21 cellular contexts compared by ENCODE assay signal in genomic region chr1:206518743-206519142, GRCh38. TPM values are rescaled to one million over a fixed set of nuclear protein-coding genes. Genes with fewer than 3 reads are reported as not detected.
DNase-seq lines count a peak whose midpoint lies in the region; FAIRE-seq and TF ChIP-seq lines count a peak whose summit lies in the region.
"Had no signal": no experiment of that assay in that cellular context is flagged by ENCODE, and none has a peak within 500 bp of the region (broad histone marks: within the 10 kb centered on the region; RNA-seq: fewer than 3 reads in every experiment).

No MANE protein-coding gene starts in this region.

- no peak overlapping the region for H3K18ac ChIP-seq in H1 (ENCODE audit: extremely low read depth, low read length)

- H4K5ac ChIP-seq in H1 (ENCODE audit: insufficient read length, low read depth, low read length), result no peak overlapping the region

- WGBS in H1 (ENCODE audit: extremely low coverage in 1 of 2, insufficient coverage in 1 of 2, insufficient read length in 1 of 2, insufficient replicate concordance in 2 of 2, low coverage in 1 of 2, low lambda C conversion rate in 2 of 2, missing lambda C conversion rate in 1 of 2), 2 experiments, result 93% methylated on average over 6 of the region's 6 CpGs; no CpG with 5 or more reads in 1 of the 2 experiments

- DNase-seq in NCI-H82 (lab: John Stamatoyannopoulos, UW) (peak; percentile 39), NCI-H82 treated with DMSO at 0.1 percent for 48 hours (lab: John Stamatoyannopoulos, UW; ENCODE audit: unreplicated experiment) (no peak), H1 (ENCODE audit: low read depth in 1 of 2, low spot score in 2 of 2) (no peak), posterior vena cava (ENCODE audit: low spot score) (peak; percentile 43), inferior parietal cortex (ENCODE audit: extremely low spot score) (no peak), NCI-H524 (lab: John Stamatoyannopoulos, UW) (no peak), ACHN (no peak), D721Med (ENCODE audit: insufficient read length, low spot score) (no peak)
- DNase-seq: 8988T; CD4-positive, CD25-positive, alpha-beta regulatory T cell; HFFc6; NCI-H1048; NCI-H1417; NCI-H1694; NCI-H2029 treated with DMSO at 0.1 percent for 48 hours; NCI-H748 treated with DMSO at 0.1 percent for 48 hours; RPMI8226; SHP77 treated with DMSO at 0.1 percent for 48 hours had no signal

- no peak overlapping the region for H2AFZ ChIP-seq in H1 (ENCODE audit: low read length)
- H2AFZ ChIP-seq: GM23338 had no signal

- no peak overlapping the region for H4K8ac ChIP-seq in H1 (ENCODE audit: extremely low read depth, insufficient read depth, low read length)

- no peak overlapping the region for H2BK15ac ChIP-seq in H1 (ENCODE audit: low read length)

- no peaks in the 10 kb centered on the region for H3K79me2 ChIP-seq in H1 (ENCODE audit: control insufficient read depth in 1 of 2, insufficient read depth in 2 of 2, low read length in 2 of 2)

- no peak for TF ChIP-seq CTCF in H1 (IDR thresholded peaks at IDR 0.05; ENCODE audit: control extremely low read depth in 1 of 3, insufficient read depth in 1 of 3, low read depth in 1 of 3, low read length in 3 of 3)
- no peak for TF ChIP-seq CTCF in D721Med (IDR thresholded peaks at IDR 0.05; ENCODE audit: insufficient read depth, missing control alignments)

- H3K4me2 ChIP-seq in H1 (ENCODE audit: insufficient read depth in 1 of 2, low read depth in 2 of 2, low read length in 2 of 2), result no peak overlapping the region
- H3K4me2 ChIP-seq: BLaER1, GM23338 had no signal

- TF ChIP-seq POLR2A in H1 (IDR thresholded peaks at IDR 0.05; ENCODE audit: control extremely low read depth in 1 of 2, low read depth in 2 of 2, low read length in 2 of 2), result no peak

- H2BK5ac ChIP-seq in H1 (ENCODE audit: low read depth, low read length), result no peak overlapping the region

- no peak overlapping the region for H2AK5ac ChIP-seq in H1 (ENCODE audit: low read depth, low read length)

- no peak overlapping the region for H3K56ac ChIP-seq in H1 (replicated peaks; ENCODE audit: insufficient read length, low read depth, low read length)

- POLR2A ChIA-PET in H1 (lab: Charles Lee; ENCODE audit: partially characterized antibody), result interaction anchor here (0.8 kb wide), 1 partner anchor 12 kb away, joined by 4 read pairs; the partner anchor contains the start of gene RASSF5

- no peaks in the 10 kb centered on the region for H3K23me2 ChIP-seq in H1 (ENCODE audit: low read depth, low read length)

- no peaks in the 10 kb centered on the region for H3K36me3 ChIP-seq in H1 (ENCODE audit: control insufficient read depth in 2 of 4, insufficient read depth in 4 of 4, low read length in 3 of 4)
- H3K36me3 ChIP-seq: HAP-1 had no signal

- no peak overlapping the region for H2BK120ac ChIP-seq in H1 (replicated peaks; ENCODE audit: low read depth, low read length)

- in situ Hi-C loops in ACHN (cut with HindIII; ENCODE audit: low pct_ligation_motif_present, low pct_unique_long_range_greater_than_20kb, low sequenced_read_pairs), result no loop called here

- H3K27me3 ChIP-seq in H1 (replicated peaks in 1 of 4; ENCODE audit: control insufficient read depth in 3 of 4, extremely low read depth in 1 of 4, insufficient read depth in 3 of 4, low read length in 3 of 4), result no peaks in the 10 kb centered on the region
- H3K27me3 ChIP-seq: BLaER1 had no signal

- CTCF ChIA-PET in H1 (lab: Charles Lee; ENCODE audit: partially characterized antibody), result interaction anchor here (1.0 to 5.8 kb wide), 9 partner anchors 10 to 146 kb away, joined by 3 to 29 read pairs (median 10); partner anchors contain the start of gene RASSF5

- no peak overlapping the region for H3K27ac ChIP-seq in H1 (ENCODE audit: low read depth, low read length)
- H3K27ac ChIP-seq: BLaER1 had no signal

- H3K9me3 ChIP-seq in H1 (ENCODE audit: insufficient read depth in 2 of 2, low read depth in 1 of 2, low read length in 1 of 2), result no peaks in the 10 kb centered on the region
- H3K9me3 ChIP-seq: BLaER1, HAP-1 had no signal

- H4K20me1 ChIP-seq in H1 (replicated peaks in 1 of 2; ENCODE audit: control insufficient read depth in 1 of 2, insufficient read depth in 2 of 2, low read length in 2 of 2), result peaks cover 0 to 2% of the 10 kb centered on the region in 2 experiments

- H3K4me1 ChIP-seq in H1 (replicated peaks in 1 of 4; ENCODE audit: control insufficient read depth in 3 of 4, insufficient read depth in 4 of 4, low read length in 3 of 4), result no peaks in the 10 kb centered on the region
- H3K4me1 ChIP-seq: HAP-1 had no signal

- FAIRE-seq in H1 (lab: Jason Lieb, UNC), result no peak
- FAIRE-seq in D721Med (lab: Jason Lieb, UNC), result no peak

- intact Hi-C loops in posterior vena cava (cut with DNase I), result loop anchor here in 1 of 2 donors (5.0 kb wide), 1 partner anchor 1594 kb away; no protein-coding TSS in a partner anchor

- H3K4ac ChIP-seq in H1 (replicated peaks; ENCODE audit: insufficient read length, low read depth, low read length), result no peak overlapping the region

- no peak for TF ChIP-seq RAD21 in H1 (IDR thresholded peaks at IDR 0.05 in 1 of 2, conservative IDR thresholded peaks at IDR 0.05 in 1 of 2; ENCODE audit: low read depth in 2 of 2, low read length in 2 of 2)

- H3K9ac ChIP-seq in H1 (replicated peaks in 1 of 4; ENCODE audit: extremely low read depth in 1 of 4, low read depth in 3 of 4, low read length in 3 of 4), result no peak overlapping the region
- H3K9ac ChIP-seq: BLaER1 had no signal

- H4K91ac ChIP-seq in H1 (replicated peaks; ENCODE audit: insufficient read length, low read length), result no peak overlapping the region

- TF ChIP-seq EP300 in H1 (IDR thresholded peaks at IDR 0.05; ENCODE audit: borderline replicate concordance in 1 of 2, low read depth in 2 of 2, low read length in 2 of 2), result no peak

- no peak overlapping the region for H3K23ac ChIP-seq in H1 (ENCODE audit: insufficient read length)

- H3K4me3 ChIP-seq in H1 (ENCODE audit: extremely low read depth in 1 of 4, insufficient read depth in 2 of 4, low read depth in 3 of 4, low read length in 4 of 4), result no peak overlapping the region
- H3K4me3 ChIP-seq: BLaER1, GM23338, HAP-1 had no signal

- H2BK12ac ChIP-seq in H1 (ENCODE audit: low read depth, low read length), result no peak overlapping the region

- no peak overlapping the region for H2BK20ac ChIP-seq in H1 (ENCODE audit: low read length)

- H3K14ac ChIP-seq in H1 (ENCODE audit: insufficient read length), result no peak overlapping the region

- H3K79me1 ChIP-seq in H1 (ENCODE audit: low read depth, low read length), result no peaks in the 10 kb centered on the region

TF ChIP-seq in H1, 55 proteins besides CTCF, POLR2A, EP300 and RAD21:
- TF ChIP-seq RFX5 (IDR thresholded peaks at IDR 0.05; ENCODE audit: borderline replicate concordance, low read depth, low read length) (no peak), BACH1 (IDR thresholded peaks at IDR 0.05; ENCODE audit: low read length) (peak; percentile 52; the same call in 1 of the 2 replicates), MAFK (IDR thresholded peaks at IDR 0.05; ENCODE audit: low read depth, low read length) (peak; percentile 70; the same call in 1 of the 2 replicates)
TF ChIP-seq in H1: peak in this region for 2.

RNA-seq across cellular contexts. Expression of gene RASSF5, which starts 11.4 kb away (rescaled TPM):
- 1.8 and 2.3 TPM in 2 replicates for total RNA-seq in H1 (2021; fragmentation: NEBNext Ultra II Directional; extraction: Animal tissue kit (Norgen Biotek cat#: 25700))
- polyA plus RNA-seq in H1 (2011; rRNA removed), result 0.82 and 1.2 TPM in 2 replicates
- polyA plus RNA-seq in H1 (2011; cell fraction: cytosol; rRNA removed), result 1.00 TPM
- polyA plus RNA-seq in H1 (2011; cell fraction: nucleus; rRNA removed), result 3.0 TPM
- polyA plus RNA-seq in H1 (2012, experiment 1 of 2), result 0.83 to 1.0 TPM (median 1.0 TPM) in 4 replicates
- 0.83 TPM for polyA plus RNA-seq in H1 (2012, experiment 2 of 2)
- polyA plus RNA-seq in H1 (2013, experiment 1 of 2), result 1.3 TPM
- polyA plus RNA-seq in H1 (2013, experiment 2 of 2), result 1.7 TPM
- polyA minus RNA-seq in H1 (2011; rRNA and poly(A)+ RNA removed), result 0.95 and 2.3 TPM in 2 replicates
- polyA minus RNA-seq in H1 (2011; cell fraction: cytosol; rRNA and poly(A)+ RNA removed), result 2.6 TPM
- polyA minus RNA-seq in H1 (2011; cell fraction: nucleus; rRNA and poly(A)+ RNA removed), result 2.4 TPM
- total RNA-seq in posterior vena cava, result 10 to 100 TPM; 11.0 to 13.3 TPM

RNA-seq across cellular contexts. Expression of gene IKBKE, which starts 48.5 kb away (rescaled TPM):
- 8.6 and 9.8 TPM in 2 replicates for total RNA-seq in H1 (2021; fragmentation: NEBNext Ultra II Directional; extraction: Animal tissue kit (Norgen Biotek cat#: 25700))
- 9.1 and 12.0 TPM in 2 replicates for polyA plus RNA-seq in H1 (2011; rRNA removed)
- 9.0 TPM for polyA plus RNA-seq in H1 (2011; cell fraction: cytosol; rRNA removed)
- 24.8 TPM for polyA plus RNA-seq in H1 (2011; cell fraction: nucleus; rRNA removed)
- polyA plus RNA-seq in H1 (2012, experiment 1 of 2), result 7.5 to 13.1 TPM (median 12.1 TPM) in 4 replicates
- 7.7 TPM for polyA plus RNA-seq in H1 (2012, experiment 2 of 2)
- polyA plus RNA-seq in H1 (2013, experiment 1 of 2), result 4.2 TPM
- polyA plus RNA-seq in H1 (2013, experiment 2 of 2), result 3.9 TPM
- polyA minus RNA-seq in H1 (2011; rRNA and poly(A)+ RNA removed), result 13.0 and 19.8 TPM in 2 replicates
- 5.9 TPM for polyA minus RNA-seq in H1 (2011; cell fraction: cytosol; rRNA and poly(A)+ RNA removed)
- 15.1 TPM for polyA minus RNA-seq in H1 (2011; cell fraction: nucleus; rRNA and poly(A)+ RNA removed)
- 1 to 10 TPM; 4.8 to 6.5 TPM for total RNA-seq in posterior vena cava

Comparison
In these comparisons a context has a peak if more than half of its experiments do, and no peak if none do; other contexts are left out.
1. DNase-seq: peak in NCI-H82 (single experiment) and posterior vena cava (single experiment); none in NCI-H82 treated with DMSO at 0.1 percent for 48 hours (single experiment), H1 (0 of 2), inferior parietal cortex (single experiment), NCI-H524 (0 of 2), ACHN (single experiment) and D721Med (single experiment).